In genomic region chr2:11388262-11389047, GRCh38 we compare ENCODE assay signal across 15 cellular contexts. TPM values are rescaled to one million over a fixed set of nuclear protein-coding genes. Genes with fewer than 3 reads are reported as not detected.
DNase-seq lines count a peak whose midpoint lies in the region; TF ChIP-seq lines count a peak whose summit lies in the region.
"Had no signal": no experiment of that assay in that cellular context is flagged by ENCODE, and none has a peak within 500 bp of the region (broad histone marks: within the 10 kb centered on the region; RNA-seq: fewer than 3 reads in every experiment).

No MANE protein-coding gene starts in this region.

- peak overlapping the region; percentile 48 for H2BK12ac ChIP-seq in neuronal stem cell (ENCODE audit: low read length)

- H3K36me3 ChIP-seq in MM.1S (replicated peaks; ENCODE audit: insufficient read depth, low read length): no peaks in the 10 kb centered on the region
- no peaks in the 10 kb centered on the region for H3K36me3 ChIP-seq in esophagus squamous epithelium
- no peaks in the 10 kb centered on the region for H3K36me3 ChIP-seq in neuronal stem cell (replicated peaks in 1 of 2; ENCODE audit: control insufficient read depth in 2 of 2, insufficient read depth in 2 of 2, low read length in 2 of 2)

- H3K9ac ChIP-seq in MM.1S (ENCODE audit: low read length) (no peak overlapping the region), neuronal stem cell (ENCODE audit: low read depth, low read length, poor library complexity) (no peak overlapping the region)

- no peaks in the 10 kb centered on the region for H3K79me2 ChIP-seq in MM.1S (ENCODE audit: low read length)

- peak overlapping the region; percentile 78 for H2BK15ac ChIP-seq in neuronal stem cell (ENCODE audit: low read length)

- H3K79me1 ChIP-seq in neuronal stem cell (ENCODE audit: low read depth, low read length): no peaks in the 10 kb centered on the region

- POLR2A ChIA-PET in GM10248 (lab: Yijun Ruan, JAX): no interaction called here

- no peaks in the 10 kb centered on the region for H3F3A ChIP-seq in MM.1S (ENCODE audit: insufficient read depth, low read length)

- no peak overlapping the region for H3K23ac ChIP-seq in neuronal stem cell (ENCODE audit: low read depth, low read length, poor library complexity)

- H2BK120ac ChIP-seq in neuronal stem cell (ENCODE audit: low read depth, low read length): no peak overlapping the region

- H3K4me1 ChIP-seq in MM.1S (ENCODE audit: low read length) (peaks cover 5% of the 10 kb centered on the region; the same call in 1 of the 2 replicates), esophagus squamous epithelium (peaks cover 0 to 56% (median 17%) of the 10 kb centered on the region in 3 donors), neuronal stem cell (ENCODE audit: control insufficient read depth in 2 of 2, insufficient read depth in 1 of 2, low read depth in 1 of 2, low read length in 2 of 2) (peaks cover 18 to 19% of the 10 kb centered on the region in 2 donors)

- H3K9me3 ChIP-seq in MM.1S (replicated peaks; ENCODE audit: insufficient read depth, low read length) (no peaks in the 10 kb centered on the region), esophagus squamous epithelium (no peaks in the 10 kb centered on the region), neuronal stem cell (replicated peaks in 1 of 2; ENCODE audit: control insufficient read depth in 2 of 2, insufficient read depth in 1 of 2, low read depth in 1 of 2, low read length in 2 of 2) (no peaks in the 10 kb centered on the region)

- H4K91ac ChIP-seq in neuronal stem cell (ENCODE audit: low read depth, low read length, poor library complexity): no peak overlapping the region

- 52 to 56% methylated on average over 5 to 7 of the region's 8 CpGs for WGBS in esophagus squamous epithelium, 2 donors
- WGBS in neuronal stem cell (ENCODE audit: extremely low coverage in 2 of 2, insufficient read length in 2 of 2, insufficient replicate concordance in 1 of 2), 2 donors: no CpG with 5 or more reads among the region's 8 CpGs

- H3K27me3 ChIP-seq in MM.1S (replicated peaks; ENCODE audit: insufficient read depth, low read length) (no peaks in the 10 kb centered on the region), esophagus squamous epithelium (no peaks in the 10 kb centered on the region), neuronal stem cell (ENCODE audit: control insufficient read depth in 3 of 3, insufficient read depth in 3 of 3, low read depth in 1 of 3, low read length in 3 of 3) (no peaks in the 10 kb centered on the region)

- intact Hi-C loops in esophagus squamous epithelium (cut with DNase I): no loop called here

- H3K4me3 ChIP-seq in MM.1S (ENCODE audit: low read length): no peak overlapping the region
- H3K4me3 ChIP-seq in esophagus squamous epithelium: no peak overlapping the region
- H3K4me3 ChIP-seq in neuronal stem cell (ENCODE audit: low read length in 2 of 2): no peak overlapping the region
- H3K4me3 ChIP-seq: skin epidermis had no signal

- H3K9me2 ChIP-seq in MM.1S (replicated peaks; ENCODE audit: insufficient read depth, low read length): no peaks in the 10 kb centered on the region

- H4K8ac ChIP-seq in neuronal stem cell (ENCODE audit: low read depth, low read length): no peak overlapping the region

- no peak for TF ChIP-seq POLR2A in esophagus squamous epithelium (IDR thresholded peaks at IDR 0.05)

- CTCF ChIA-PET in GM10248 (lab: Yijun Ruan, JAX): no interaction called here

- H3K4me2 ChIP-seq in MM.1S (ENCODE audit: low read depth, low read length) (0 out of 2 replicates have a peak overlapping the region, but pooled peaks have one; percentile 7), neuronal stem cell (ENCODE audit: insufficient read depth, low read length, poor library complexity, severe bottlenecking) (no peak overlapping the region)

- H2AFZ ChIP-seq in MM.1S (ENCODE audit: low read length) (no peak overlapping the region), neuronal stem cell (ENCODE audit: low read length) (peak overlapping the region; percentile 3)

- DNase-seq in G401 (ENCODE audit: low spot score): peak; percentile 4
- DNase-seq in MM.1S: no peak
- no peak for DNase-seq in esophagus squamous epithelium (lab: John Stamatoyannopoulos, UW)
- DNase-seq in neuronal stem cell (ENCODE audit: low spot score): no peak
- DNase-seq in activated CD4-positive, alpha-beta T cell treated with anti-CD3 and anti-CD28 coated beads, Interleukin-2, amount 50 U/mL, for 48 hours: no peak
- no peak for DNase-seq in GM10248 (ENCODE audit: extremely low spot score)
- no peak for DNase-seq in H4 (ENCODE audit: low spot score)
- DNase-seq in hippocampal formation (lab: John Stamatoyannopoulos, UW): no peak
- DNase-seq: activated CD4-positive, alpha-beta T cell treated with anti-CD3 and anti-CD28 coated beads, Interleukin-2, amount 10 ng/mL, durations not matched to agents 24 days and 14 days; activated T-cell treated with anti-CD3 and anti-CD28 coated beads, Interleukin-2, amount 50 U/mL, for 72 hours; amygdala; DMS 273 treated with DMSO at 0.1 percent for 48 hours; NCI-H2081 treated with DMSO at 0.1 percent for 48 hours; T-helper 17 cell had no signal

- H3K27ac ChIP-seq in MM.1S (ENCODE audit: low read length) (no peak overlapping the region), esophagus squamous epithelium (peak overlapping the region in 3 of 4 donors; percentile 34 to 62 (median 42)), neuronal stem cell (replicated peaks; ENCODE audit: low read length) (no peak overlapping the region)

- no peaks in the 10 kb centered on the region for H4K20me1 ChIP-seq in MM.1S (ENCODE audit: insufficient read depth, low read length)

- TF ChIP-seq CTCF in MM.1S (IDR thresholded peaks at IDR 0.05; ENCODE audit: low read length) (no peak), esophagus squamous epithelium (IDR thresholded peaks at IDR 0.05) (no peak), GM10248 (IDR thresholded peaks at IDR 0.05; ENCODE audit: control extremely low read depth, extremely low read depth, low read depth, missing control alignments) (no peak)

- no peak overlapping the region for H3K14ac ChIP-seq in neuronal stem cell (ENCODE audit: low read length)

- peak overlapping the region; percentile 65 for H3K18ac ChIP-seq in neuronal stem cell (ENCODE audit: low read length)

- peak overlapping the region; percentile 50 for H2AK5ac ChIP-seq in neuronal stem cell (ENCODE audit: low read depth, low read length)

- H3K4ac ChIP-seq in neuronal stem cell (ENCODE audit: low read length): no peak overlapping the region

- in situ Hi-C loops in G401 (cut with HindIII; ENCODE audit: low sequenced_read_pairs): no loop called here

- no peak overlapping the region for H2BK5ac ChIP-seq in neuronal stem cell (ENCODE audit: low read length)

RNA-seq across cellular contexts. Expression of gene ROCK2, which starts 44.0 kb away (rescaled TPM):
- total RNA-seq in G401 (2014; rRNA removed; shearing (Covaris generic)): 13.8 and 24.0 TPM in 2 replicates
- total RNA-seq in esophagus squamous epithelium: 10 to 100 TPM; 15.2 to 50.5 (median 21.4) TPM
- 19.4 TPM for polyA plus RNA-seq in neuronal stem cell (2013, experiment 1 of 2)
- 20.3 TPM for polyA plus RNA-seq in neuronal stem cell (2013, experiment 2 of 2)
- 8.2 and 12.8 TPM in 2 replicates for total RNA-seq in H4 (2014; rRNA removed; shearing (Covaris generic))

Comparison
In these comparisons a context has a peak if more than half of its experiments do, and no peak if none do; other contexts are left out.
1. H3K27ac ChIP-seq: peak in esophagus squamous epithelium (3 of 4); none in MM.1S (single experiment) and neuronal stem cell (single experiment).